In the genomic region with DNA sequence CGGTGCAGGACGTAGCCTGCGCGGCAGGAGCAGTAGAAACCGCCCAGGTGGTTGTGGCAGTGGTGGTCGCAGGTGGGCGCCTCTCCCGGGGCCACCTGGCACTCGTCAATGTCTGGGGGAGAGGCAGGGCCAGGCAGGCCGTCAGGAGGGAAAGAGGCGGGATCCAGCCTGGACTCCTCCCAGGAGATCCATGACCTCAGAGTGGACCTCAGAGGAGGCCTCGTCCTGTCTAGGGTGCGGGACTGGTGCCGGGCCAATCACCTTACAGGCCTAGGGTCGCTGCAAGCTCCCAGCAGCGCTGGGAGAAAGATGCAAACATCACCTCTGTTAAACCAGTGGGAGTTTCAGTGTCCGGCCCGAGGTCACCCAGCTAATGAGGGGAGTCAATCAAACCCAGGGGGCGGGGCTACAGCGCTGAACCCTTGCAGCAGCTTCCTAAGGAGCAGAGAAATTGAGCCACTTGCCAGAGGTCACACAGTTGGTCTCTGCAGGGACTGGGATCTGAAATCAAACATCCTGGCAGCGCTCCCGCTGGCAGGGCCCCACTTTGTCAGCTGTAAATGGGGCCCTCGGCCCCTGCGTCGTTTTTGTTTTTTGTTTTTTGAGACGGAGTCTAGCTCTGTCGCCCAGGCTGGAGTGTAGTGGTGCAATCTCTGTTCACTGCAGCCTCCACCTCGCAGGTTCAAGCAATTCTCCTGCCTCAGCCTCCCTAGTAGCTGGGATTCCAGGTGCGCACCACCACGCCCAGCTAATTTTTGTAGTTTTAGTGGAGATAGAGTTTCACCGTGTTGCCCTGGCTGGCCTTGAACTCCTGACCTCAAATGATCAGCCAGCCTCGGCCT, we compare ENCODE assay signal across 2 cellular contexts.
TF ChIP-seq lines count a peak whose summit lies in the region.

No MANE protein-coding gene starts in this region.

TF ChIP-seq in HCT116, 20 proteins besides CTCF, POLR2A, EP300 and RAD21:
- TF ChIP-seq JUND (IDR thresholded peaks at IDR 0.05) (no peak), EZH2 (IDR thresholded peaks at IDR 0.05) (no peak), TCF7L2 (IDR thresholded peaks at IDR 0.05; ENCODE audit: borderline replicate concordance, extremely low read depth, insufficient read depth, insufficient read length) (no peak), EGR1 (IDR thresholded peaks at IDR 0.05; ENCODE audit: low read depth) (no peak), SRF (IDR thresholded peaks at IDR 0.05; ENCODE audit: low read depth) (no peak), YY1 (IDR thresholded peaks at IDR 0.05; ENCODE audit: extremely low read depth, insufficient replicate concordance, low read depth, low read length) (no peak), SIN3A (IDR thresholded peaks at IDR 0.05; ENCODE audit: low read depth) (no peak), EZH2phosphoT487 (IDR thresholded peaks at IDR 0.05; ENCODE audit: borderline replicate concordance) (no peak), ZNF274 (IDR thresholded peaks at IDR 0.05; ENCODE audit: low read depth, low read length) (no peak), FOSL1 (IDR thresholded peaks at IDR 0.05; ENCODE audit: low read depth) (no peak), ELF1 (IDR thresholded peaks at IDR 0.05; ENCODE audit: borderline replicate concordance, low read depth) (no peak), CBX3 (IDR thresholded peaks at IDR 0.05; ENCODE audit: low read depth) (no peak)
- TF ChIP-seq, protein P1, sequence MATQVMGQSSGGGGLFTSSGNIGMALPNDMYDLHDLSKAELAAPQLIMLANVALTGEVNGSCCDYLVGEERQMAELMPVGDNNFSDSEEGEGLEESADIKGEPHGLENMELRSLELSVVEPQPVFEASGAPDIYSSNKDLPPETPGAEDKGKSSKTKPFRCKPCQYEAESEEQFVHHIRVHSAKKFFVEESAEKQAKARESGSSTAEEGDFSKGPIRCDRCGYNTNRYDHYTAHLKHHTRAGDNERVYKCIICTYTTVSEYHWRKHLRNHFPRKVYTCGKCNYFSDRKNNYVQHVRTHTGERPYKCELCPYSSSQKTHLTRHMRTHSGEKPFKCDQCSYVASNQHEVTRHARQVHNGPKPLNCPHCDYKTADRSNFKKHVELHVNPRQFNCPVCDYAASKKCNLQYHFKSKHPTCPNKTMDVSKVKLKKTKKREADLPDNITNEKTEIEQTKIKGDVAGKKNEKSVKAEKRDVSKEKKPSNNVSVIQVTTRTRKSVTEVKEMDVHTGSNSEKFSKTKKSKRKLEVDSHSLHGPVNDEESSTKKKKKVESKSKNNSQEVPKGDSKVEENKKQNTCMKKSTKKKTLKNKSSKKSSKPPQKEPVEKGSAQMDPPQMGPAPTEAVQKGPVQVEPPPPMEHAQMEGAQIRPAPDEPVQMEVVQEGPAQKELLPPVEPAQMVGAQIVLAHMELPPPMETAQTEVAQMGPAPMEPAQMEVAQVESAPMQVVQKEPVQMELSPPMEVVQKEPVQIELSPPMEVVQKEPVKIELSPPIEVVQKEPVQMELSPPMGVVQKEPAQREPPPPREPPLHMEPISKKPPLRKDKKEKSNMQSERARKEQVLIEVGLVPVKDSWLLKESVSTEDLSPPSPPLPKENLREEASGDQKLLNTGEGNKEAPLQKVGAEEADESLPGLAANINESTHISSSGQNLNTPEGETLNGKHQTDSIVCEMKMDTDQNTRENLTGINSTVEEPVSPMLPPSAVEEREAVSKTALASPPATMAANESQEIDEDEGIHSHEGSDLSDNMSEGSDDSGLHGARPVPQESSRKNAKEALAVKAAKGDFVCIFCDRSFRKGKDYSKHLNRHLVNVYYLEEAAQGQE (IDR thresholded peaks at IDR 0.05; ENCODE audit: low read depth), result no peak

TF ChIP-seq in K562, 482 proteins besides CTCF, POLR2A, EP300 and RAD21 (continues in another document):
- TF ChIP-seq, protein P2, sequence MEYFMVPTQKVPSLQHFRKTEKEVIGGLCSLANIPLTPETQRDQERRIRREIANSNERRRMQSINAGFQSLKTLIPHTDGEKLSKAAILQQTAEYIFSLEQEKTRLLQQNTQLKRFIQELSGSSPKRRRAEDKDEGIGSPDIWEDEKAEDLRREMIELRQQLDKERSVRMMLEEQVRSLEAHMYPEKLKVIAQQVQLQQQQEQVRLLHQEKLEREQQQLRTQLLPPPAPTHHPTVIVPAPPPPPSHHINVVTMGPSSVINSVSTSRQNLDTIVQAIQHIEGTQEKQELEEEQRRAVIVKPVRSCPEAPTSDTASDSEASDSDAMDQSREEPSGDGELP (CRISPR knock-in tag; IDR thresholded peaks at IDR 0.05; ENCODE audit: borderline replicate concordance), result peak; percentile 21; the same call in 1 of the 2 replicates
- TF ChIP-seq PRMT5 (CRISPR knock-in tag; IDR thresholded peaks at IDR 0.05) (no peak), CBFB (CRISPR knock-in tag; IDR thresholded peaks at IDR 0.05) (0 out of 2 replicates have a peak, but pooled peaks have one; percentile 49), PHB2 (IDR thresholded peaks at IDR 0.05; ENCODE audit: low read depth) (no peak), NFYB (IDR thresholded peaks at IDR 0.05; ENCODE audit: extremely low read depth, insufficient read length) (no peak), FOXK1 (CRISPR knock-in tag; IDR thresholded peaks at IDR 0.05; ENCODE audit: borderline replicate concordance) (no peak), ZNF354B (CRISPR knock-in tag; IDR thresholded peaks at IDR 0.05) (no peak), HMG20A (CRISPR knock-in tag; conservative IDR thresholded peaks at IDR 0.05) (no peak)
- TF ChIP-seq, protein P3, sequence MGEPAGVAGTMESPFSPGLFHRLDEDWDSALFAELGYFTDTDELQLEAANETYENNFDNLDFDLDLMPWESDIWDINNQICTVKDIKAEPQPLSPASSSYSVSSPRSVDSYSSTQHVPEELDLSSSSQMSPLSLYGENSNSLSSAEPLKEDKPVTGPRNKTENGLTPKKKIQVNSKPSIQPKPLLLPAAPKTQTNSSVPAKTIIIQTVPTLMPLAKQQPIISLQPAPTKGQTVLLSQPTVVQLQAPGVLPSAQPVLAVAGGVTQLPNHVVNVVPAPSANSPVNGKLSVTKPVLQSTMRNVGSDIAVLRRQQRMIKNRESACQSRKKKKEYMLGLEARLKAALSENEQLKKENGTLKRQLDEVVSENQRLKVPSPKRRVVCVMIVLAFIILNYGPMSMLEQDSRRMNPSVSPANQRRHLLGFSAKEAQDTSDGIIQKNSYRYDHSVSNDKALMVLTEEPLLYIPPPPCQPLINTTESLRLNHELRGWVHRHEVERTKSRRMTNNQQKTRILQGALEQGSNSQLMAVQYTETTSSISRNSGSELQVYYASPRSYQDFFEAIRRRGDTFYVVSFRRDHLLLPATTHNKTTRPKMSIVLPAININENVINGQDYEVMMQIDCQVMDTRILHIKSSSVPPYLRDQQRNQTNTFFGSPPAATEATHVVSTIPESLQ (CRISPR knock-in tag; IDR thresholded peaks at IDR 0.05), result no peak
- TF ChIP-seq, protein P4, sequence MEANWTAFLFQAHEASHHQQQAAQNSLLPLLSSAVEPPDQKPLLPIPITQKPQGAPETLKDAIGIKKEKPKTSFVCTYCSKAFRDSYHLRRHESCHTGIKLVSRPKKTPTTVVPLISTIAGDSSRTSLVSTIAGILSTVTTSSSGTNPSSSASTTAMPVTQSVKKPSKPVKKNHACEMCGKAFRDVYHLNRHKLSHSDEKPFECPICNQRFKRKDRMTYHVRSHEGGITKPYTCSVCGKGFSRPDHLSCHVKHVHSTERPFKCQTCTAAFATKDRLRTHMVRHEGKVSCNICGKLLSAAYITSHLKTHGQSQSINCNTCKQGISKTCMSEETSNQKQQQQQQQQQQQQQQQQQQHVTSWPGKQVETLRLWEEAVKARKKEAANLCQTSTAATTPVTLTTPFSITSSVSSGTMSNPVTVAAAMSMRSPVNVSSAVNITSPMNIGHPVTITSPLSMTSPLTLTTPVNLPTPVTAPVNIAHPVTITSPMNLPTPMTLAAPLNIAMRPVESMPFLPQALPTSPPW (CRISPR knock-in tag; IDR thresholded peaks at IDR 0.05), result no peak
- TF ChIP-seq, protein P5, sequence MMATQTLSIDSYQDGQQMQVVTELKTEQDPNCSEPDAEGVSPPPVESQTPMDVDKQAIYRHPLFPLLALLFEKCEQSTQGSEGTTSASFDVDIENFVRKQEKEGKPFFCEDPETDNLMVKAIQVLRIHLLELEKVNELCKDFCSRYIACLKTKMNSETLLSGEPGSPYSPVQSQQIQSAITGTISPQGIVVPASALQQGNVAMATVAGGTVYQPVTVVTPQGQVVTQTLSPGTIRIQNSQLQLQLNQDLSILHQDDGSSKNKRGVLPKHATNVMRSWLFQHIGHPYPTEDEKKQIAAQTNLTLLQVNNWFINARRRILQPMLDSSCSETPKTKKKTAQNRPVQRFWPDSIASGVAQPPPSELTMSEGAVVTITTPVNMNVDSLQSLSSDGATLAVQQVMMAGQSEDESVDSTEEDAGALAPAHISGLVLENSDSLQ (IDR thresholded peaks at IDR 0.05), result peak; percentile 97
- TF ChIP-seq, protein P6, sequence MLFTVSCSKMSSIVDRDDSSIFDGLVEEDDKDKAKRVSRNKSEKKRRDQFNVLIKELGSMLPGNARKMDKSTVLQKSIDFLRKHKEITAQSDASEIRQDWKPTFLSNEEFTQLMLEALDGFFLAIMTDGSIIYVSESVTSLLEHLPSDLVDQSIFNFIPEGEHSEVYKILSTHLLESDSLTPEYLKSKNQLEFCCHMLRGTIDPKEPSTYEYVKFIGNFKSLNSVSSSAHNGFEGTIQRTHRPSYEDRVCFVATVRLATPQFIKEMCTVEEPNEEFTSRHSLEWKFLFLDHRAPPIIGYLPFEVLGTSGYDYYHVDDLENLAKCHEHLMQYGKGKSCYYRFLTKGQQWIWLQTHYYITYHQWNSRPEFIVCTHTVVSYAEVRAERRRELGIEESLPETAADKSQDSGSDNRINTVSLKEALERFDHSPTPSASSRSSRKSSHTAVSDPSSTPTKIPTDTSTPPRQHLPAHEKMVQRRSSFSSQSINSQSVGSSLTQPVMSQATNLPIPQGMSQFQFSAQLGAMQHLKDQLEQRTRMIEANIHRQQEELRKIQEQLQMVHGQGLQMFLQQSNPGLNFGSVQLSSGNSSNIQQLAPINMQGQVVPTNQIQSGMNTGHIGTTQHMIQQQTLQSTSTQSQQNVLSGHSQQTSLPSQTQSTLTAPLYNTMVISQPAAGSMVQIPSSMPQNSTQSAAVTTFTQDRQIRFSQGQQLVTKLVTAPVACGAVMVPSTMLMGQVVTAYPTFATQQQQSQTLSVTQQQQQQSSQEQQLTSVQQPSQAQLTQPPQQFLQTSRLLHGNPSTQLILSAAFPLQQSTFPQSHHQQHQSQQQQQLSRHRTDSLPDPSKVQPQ (CRISPR knock-in tag; IDR thresholded peaks at IDR 0.05; ENCODE audit: borderline replicate concordance), result no peak
- TF ChIP-seq, protein P7, sequence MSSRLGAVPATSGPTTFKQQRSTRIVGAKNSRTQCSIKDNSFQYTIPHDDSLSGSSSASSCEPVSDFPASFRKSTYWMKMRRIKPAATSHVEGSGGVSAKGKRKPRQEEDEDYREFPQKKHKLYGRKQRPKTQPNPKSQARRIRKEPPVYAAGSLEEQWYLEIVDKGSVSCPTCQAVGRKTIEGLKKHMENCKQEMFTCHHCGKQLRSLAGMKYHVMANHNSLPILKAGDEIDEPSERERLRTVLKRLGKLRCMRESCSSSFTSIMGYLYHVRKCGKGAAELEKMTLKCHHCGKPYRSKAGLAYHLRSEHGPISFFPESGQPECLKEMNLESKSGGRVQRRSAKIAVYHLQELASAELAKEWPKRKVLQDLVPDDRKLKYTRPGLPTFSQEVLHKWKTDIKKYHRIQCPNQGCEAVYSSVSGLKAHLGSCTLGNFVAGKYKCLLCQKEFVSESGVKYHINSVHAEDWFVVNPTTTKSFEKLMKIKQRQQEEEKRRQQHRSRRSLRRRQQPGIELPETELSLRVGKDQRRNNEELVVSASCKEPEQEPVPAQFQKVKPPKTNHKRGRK (tag; IDR thresholded peaks at IDR 0.05), result no peak
- TF ChIP-seq, protein P8, sequence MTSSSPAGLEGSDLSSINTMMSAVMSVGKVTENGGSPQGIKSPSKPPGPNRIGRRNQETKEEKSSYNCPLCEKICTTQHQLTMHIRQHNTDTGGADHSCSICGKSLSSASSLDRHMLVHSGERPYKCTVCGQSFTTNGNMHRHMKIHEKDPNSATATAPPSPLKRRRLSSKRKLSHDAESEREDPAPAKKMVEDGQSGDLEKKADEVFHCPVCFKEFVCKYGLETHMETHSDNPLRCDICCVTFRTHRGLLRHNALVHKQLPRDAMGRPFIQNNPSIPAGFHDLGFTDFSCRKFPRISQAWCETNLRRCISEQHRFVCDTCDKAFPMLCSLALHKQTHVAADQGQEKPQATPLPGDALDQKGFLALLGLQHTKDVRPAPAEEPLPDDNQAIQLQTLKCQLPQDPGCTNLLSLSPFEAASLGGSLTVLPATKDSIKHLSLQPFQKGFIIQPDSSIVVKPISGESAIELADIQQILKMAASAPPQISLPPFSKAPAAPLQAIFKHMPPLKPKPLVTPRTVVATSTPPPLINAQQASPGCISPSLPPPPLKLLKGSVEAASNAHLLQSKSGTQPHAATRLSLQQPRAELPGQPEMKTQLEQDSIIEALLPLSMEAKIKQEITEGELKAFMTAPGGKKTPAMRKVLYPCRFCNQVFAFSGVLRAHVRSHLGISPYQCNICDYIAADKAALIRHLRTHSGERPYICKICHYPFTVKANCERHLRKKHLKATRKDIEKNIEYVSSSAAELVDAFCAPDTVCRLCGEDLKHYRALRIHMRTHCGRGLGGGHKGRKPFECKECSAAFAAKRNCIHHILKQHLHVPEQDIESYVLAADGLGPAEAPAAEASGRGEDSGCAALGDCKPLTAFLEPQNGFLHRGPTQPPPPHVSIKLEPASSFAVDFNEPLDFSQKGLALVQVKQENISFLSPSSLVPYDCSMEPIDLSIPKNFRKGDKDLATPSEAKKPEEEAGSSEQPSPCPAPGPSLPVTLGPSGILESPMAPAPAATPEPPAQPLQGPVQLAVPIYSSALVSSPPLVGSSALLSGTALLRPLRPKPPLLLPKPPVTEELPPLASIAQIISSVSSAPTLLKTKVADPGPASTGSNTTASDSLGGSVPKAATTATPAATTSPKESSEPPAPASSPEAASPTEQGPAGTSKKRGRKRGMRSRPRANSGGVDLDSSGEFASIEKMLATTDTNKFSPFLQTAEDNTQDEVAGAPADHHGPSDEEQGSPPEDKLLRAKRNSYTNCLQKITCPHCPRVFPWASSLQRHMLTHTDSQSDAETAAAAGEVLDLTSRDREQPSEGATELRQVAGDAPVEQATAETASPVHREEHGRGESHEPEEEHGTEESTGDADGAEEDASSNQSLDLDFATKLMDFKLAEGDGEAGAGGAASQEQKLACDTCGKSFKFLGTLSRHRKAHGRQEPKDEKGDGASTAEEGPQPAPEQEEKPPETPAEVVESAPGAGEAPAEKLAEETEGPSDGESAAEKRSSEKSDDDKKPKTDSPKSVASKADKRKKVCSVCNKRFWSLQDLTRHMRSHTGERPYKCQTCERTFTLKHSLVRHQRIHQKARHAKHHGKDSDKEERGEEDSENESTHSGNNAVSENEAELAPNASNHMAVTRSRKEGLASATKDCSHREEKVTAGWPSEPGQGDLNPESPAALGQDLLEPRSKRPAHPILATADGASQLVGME (CRISPR knock-in tag; IDR thresholded peaks at IDR 0.05), result no peak
